Comparison of ENCODE assay signal across 8 cellular contexts in genomic region chr19:10961073-10961762, GRCh38. TPM values are rescaled to one million over a fixed set of nuclear protein-coding genes. Genes with fewer than 3 reads are reported as not detected.
DNase-seq lines count a peak whose midpoint lies in the region; ATAC-seq and TF ChIP-seq lines count a peak whose summit lies in the region.

No MANE protein-coding gene starts in this region.

- peaks cover 12% of the 10 kb centered on the region for H3K4me1 Mint-ChIP-seq in Caco-2 (ENCODE audit: low read depth, unreplicated experiment)
- peaks cover 23% of the 10 kb centered on the region for H3K4me1 Mint-ChIP-seq in WTC11
- H3K4me1 Mint-ChIP-seq in natural killer cell: peaks cover 40 to 41% of the 10 kb centered on the region in 2 donors

- H3K27me3 Mint-ChIP-seq in Caco-2 (ENCODE audit: insufficient read depth, unreplicated experiment): no peaks in the 10 kb centered on the region
- H3K27me3 Mint-ChIP-seq in WTC11 (ENCODE audit: low read depth): no peaks in the 10 kb centered on the region; the same call in 1 of the 2 replicates
- no peaks in the 10 kb centered on the region for H3K27me3 Mint-ChIP-seq in natural killer cell (ENCODE audit: low read depth in 2 of 2)

- ATAC-seq in GM19438 (IDR thresholded peaks at IDR 0.05; ENCODE audit: low read depth, unreplicated experiment) (peak; percentile 28), HG03460 (IDR thresholded peaks at IDR 0.05; ENCODE audit: unreplicated experiment) (peak; percentile 30), WTC11 (peak; percentile 30), natural killer cell (peak; percentile 27 to 60 (median 46))

- H3K4me3 Mint-ChIP-seq in Caco-2 (ENCODE audit: unreplicated experiment): peak overlapping the region; percentile 83
- peak overlapping the region; percentile 95 for H3K4me3 Mint-ChIP-seq in WTC11
- H3K4me3 Mint-ChIP-seq in natural killer cell: peak overlapping the region; percentile 93

- H3K27ac Mint-ChIP-seq in Caco-2 (ENCODE audit: unreplicated experiment) (peak overlapping the region; percentile 81), WTC11 (peak overlapping the region; percentile 86), natural killer cell (peak overlapping the region; percentile 79 to 95)

- no peaks in the 10 kb centered on the region for H3K9me3 ChIP-seq in Caco-2

- CTCF ChIA-PET in Caco-2 (lab: Charles Lee): interaction anchor here (0.6 to 1.5 kb wide), 3 partner anchors 20 to 25 kb away, joined by 3 to 5 read pairs (median 4); no protein-coding TSS in a partner anchor
- CTCF ChIA-PET in WTC11 (lab: Charles Lee): interaction anchor here (0.6 to 9.3 kb wide), 4 partner anchors 19 to 97 kb away, joined by 3 to 77 read pairs (median 3); no protein-coding TSS in a partner anchor

- peaks cover 9% of the 10 kb centered on the region; the same call in 1 of the 2 replicates for H3K4me1 ChIP-seq in Caco-2

- peak in 1 of 2 experiments; percentile 39 for DNase-seq in Caco-2
- DNase-seq in WTC11 (ENCODE audit: low spot score): peak; percentile 56
- DNase-seq in fibroblast of mammary gland (ENCODE audit: low read depth): no peak
- DNase-seq in natural killer cell: no peak
- no peak for DNase-seq in SKM-1 treated with dmso at 0.1 percent for 144 hours (lab: John Stamatoyannopoulos, UW; ENCODE audit: unreplicated experiment)
- DNase-seq in activated CD4-positive, CD25-positive, alpha-beta regulatory T cell treated with anti-CD3 and anti-CD28 coated beads, Interleukin-2, amount 50 U/mL, for 72 hours: no peak

- no peaks in the 10 kb centered on the region; the same call in 1 of the 2 replicates for H3K36me3 ChIP-seq in Caco-2 (ENCODE audit: control insufficient read depth, insufficient read depth, low read length)

- intact Hi-C loops in Caco-2 (cut with micrococcal nuclease; ENCODE audit: unreplicated experiment) (loop anchor here (2.0 kb wide), 1 partner anchor 22 kb away; no protein-coding TSS in a partner anchor), natural killer cell (cut with micrococcal nuclease) (no loop called here)

- peaks cover 16% of the 10 kb centered on the region for H3K36me3 Mint-ChIP-seq in Caco-2 (ENCODE audit: insufficient read depth, unreplicated experiment)
- 0 out of 2 replicates have a peak, but pooled peaks cover 5% of the 10 kb centered on the region for H3K36me3 Mint-ChIP-seq in WTC11
- H3K36me3 Mint-ChIP-seq in natural killer cell: no peaks in the 10 kb centered on the region

- POLR2A ChIA-PET in Caco-2 (lab: Charles Lee) (interaction anchor here (0.6 to 1.1 kb wide), 3 partner anchors 19 to 126 kb away, joined by 3 to 4 read pairs (median 3); partner anchors contain the start of gene TMED1), WTC11 (lab: Charles Lee) (interaction anchor here (0.6 to 1.4 kb wide), 3 partner anchors 24 to 333 kb away, joined by 3 to 11 read pairs (median 4); no protein-coding TSS in a partner anchor)

- no TSS peak for BruUV-seq in Caco-2 (replicated peaks; lab: Mats Ljungman, UMichigan)

- peak overlapping the region; percentile 96 for H3K4me3 ChIP-seq in Caco-2 (ENCODE audit: low read depth, low read length)
- H3K4me3 ChIP-seq in fibroblast of mammary gland (ENCODE audit: control insufficient read depth, low read depth, low read length): peak overlapping the region; percentile 63

- TF ChIP-seq CTCF in Caco-2 (IDR thresholded peaks at IDR 0.05; ENCODE audit: insufficient read depth in 1 of 2, low read depth in 1 of 2, low read length in 1 of 2, severe bottlenecking in 1 of 2, unreplicated experiment in 1 of 2) (no peak), WTC11 (IDR thresholded peaks at IDR 0.05) (no peak), fibroblast of mammary gland (conservative IDR thresholded peaks at IDR 0.05; ENCODE audit: control insufficient read depth, insufficient read depth, low read depth, low read length) (no peak), natural killer cell (IDR thresholded peaks at IDR 0.05) (no peak)

- no peaks in the 10 kb centered on the region for H3K27me3 ChIP-seq in Caco-2 (replicated peaks; ENCODE audit: control insufficient read depth, insufficient read depth, low read length)

- H3K9me3 Mint-ChIP-seq in Caco-2 (ENCODE audit: unreplicated experiment) (no peaks in the 10 kb centered on the region), WTC11 (no peaks in the 10 kb centered on the region), natural killer cell (no peaks in the 10 kb centered on the region)

TF ChIP-seq in WTC11, 78 proteins besides CTCF, POLR2A, EP300 and RAD21 (continues in another document):
- TF ChIP-seq NFYB (CRISPR knock-in tag; conservative IDR thresholded peaks at IDR 0.05; ENCODE audit: low read depth) (no peak), ZNF416 (CRISPR knock-in tag; IDR thresholded peaks at IDR 0.05) (no peak), TEAD1 (CRISPR knock-in tag; IDR thresholded peaks at IDR 0.05) (no peak), FOXP4 (CRISPR knock-in tag; IDR thresholded peaks at IDR 0.05) (no peak), GABPB1 (CRISPR knock-in tag; IDR thresholded peaks at IDR 0.05) (no peak), NFE2L1 (CRISPR knock-in tag; IDR thresholded peaks at IDR 0.05) (no peak), E2F5 (CRISPR knock-in tag; IDR thresholded peaks at IDR 0.05) (peak; percentile 6; the same call in 1 of the 2 replicates), NR3C1 (CRISPR knock-in tag; conservative IDR thresholded peaks at IDR 0.05; ENCODE audit: low read depth) (0 out of 2 replicates have a peak, but pooled peaks have one; percentile 2), ERG (CRISPR knock-in tag; IDR thresholded peaks at IDR 0.05) (no peak), NR1H2 (CRISPR knock-in tag; IDR thresholded peaks at IDR 0.05) (no peak), TCF7 (CRISPR knock-in tag; IDR thresholded peaks at IDR 0.05; ENCODE audit: low read depth) (0 out of 2 replicates have a peak, but pooled peaks have one; percentile 54), ELF4 (CRISPR knock-in tag; IDR thresholded peaks at IDR 0.05; ENCODE audit: low read depth) (no peak), ETV6 (CRISPR knock-in tag; IDR thresholded peaks at IDR 0.05) (0 out of 2 replicates have a peak, but pooled peaks have one; percentile 40), KAT7 (CRISPR knock-in tag; IDR thresholded peaks at IDR 0.05; ENCODE audit: borderline replicate concordance) (no peak), HMGA2 (CRISPR knock-in tag; IDR thresholded peaks at IDR 0.05) (no peak), PRRX2 (CRISPR knock-in tag; IDR thresholded peaks at IDR 0.05) (no peak), USF1 (CRISPR knock-in tag; IDR thresholded peaks at IDR 0.05) (no peak), CREB1 (CRISPR knock-in tag; IDR thresholded peaks at IDR 0.05) (no peak), ZNF671 (CRISPR knock-in tag; IDR thresholded peaks at IDR 0.05) (no peak)
- TF ChIP-seq, protein P1, sequence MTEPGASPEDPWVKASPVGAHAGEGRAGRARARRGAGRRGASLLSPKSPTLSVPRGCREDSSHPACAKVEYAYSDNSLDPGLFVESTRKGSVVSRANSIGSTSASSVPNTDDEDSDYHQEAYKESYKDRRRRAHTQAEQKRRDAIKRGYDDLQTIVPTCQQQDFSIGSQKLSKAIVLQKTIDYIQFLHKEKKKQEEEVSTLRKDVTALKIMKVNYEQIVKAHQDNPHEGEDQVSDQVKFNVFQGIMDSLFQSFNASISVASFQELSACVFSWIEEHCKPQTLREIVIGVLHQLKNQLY (CRISPR knock-in tag; IDR thresholded peaks at IDR 0.05): no peak

RNA-seq across cellular contexts. Expression of gene SMARCA4, which starts 0.4 kb away (rescaled TPM):
- total RNA-seq in Caco-2 (2022) (171 and 180 TPM in 2 replicates), WTC11 (2021) (268 to 295 TPM (median 284 TPM) in 3 replicates), natural killer cell (10 to 100 TPM; 85.4 to 96.1 (median 93.6) TPM)

RNA-seq across cellular contexts. Expression of gene TIMM29, which starts 32.6 kb away (rescaled TPM):
- total RNA-seq in Caco-2 (2022): 30.4 and 31.1 TPM in 2 replicates
- 30.0 to 33.8 TPM (median 32.0 TPM) in 3 replicates for total RNA-seq in WTC11 (2021)
- 10 to 100 TPM; 20.7 to 30.9 (median 24.1) TPM for total RNA-seq in natural killer cell

RNA-seq across cellular contexts. Expression of gene YIPF2, which starts 32.8 kb away (rescaled TPM):
- total RNA-seq in Caco-2 (2022) (70.9 and 78.1 TPM in 2 replicates), WTC11 (2021) (63.3 to 65.5 TPM (median 64.4 TPM) in 3 replicates), natural killer cell (10 to 100 TPM; 26.4 to 27.8 (median 27.2) TPM)
